8 cellular contexts compared by ENCODE assay signal in genomic region chr9:134324359-134325095, GRCh38. TPM values are rescaled to one million over a fixed set of nuclear protein-coding genes. Genes with fewer than 3 reads are reported as not detected.
A peak's percentile ranks its signal among the peaks of the same experiment; 100 is the strongest.
DNase-seq lines count a peak whose midpoint lies in the region; ATAC-seq, FAIRE-seq and TF ChIP-seq lines count a peak whose summit lies in the region.

No MANE protein-coding gene starts in this region.

- H3K9me2 ChIP-seq in Karpas-422 (replicated peaks; ENCODE audit: insufficient read depth, low read length), result no peaks in the 10 kb centered on the region

- H3K4me3 ChIP-seq in WERI-Rb-1 (ENCODE audit: low read depth, low read length), result no peak overlapping the region
- H3K4me3 ChIP-seq in sigmoid colon, result peak overlapping the region in 3 of 4 donors; percentile 65 to 82 (median 78)
- no peak overlapping the region for H3K4me3 ChIP-seq in Karpas-422 (ENCODE audit: low read length)

- no peak for TF ChIP-seq CTCF in WERI-Rb-1 (IDR thresholded peaks at IDR 0.05; ENCODE audit: low read depth, low read length)
- TF ChIP-seq CTCF in glutamatergic neuron (IDR thresholded peaks at IDR 0.05; ENCODE audit: partially characterized antibody, unreplicated experiment), result no peak
- no peak for TF ChIP-seq CTCF in sigmoid colon (IDR thresholded peaks at IDR 0.05)

- no peak overlapping the region for H3K9ac ChIP-seq in Karpas-422 (ENCODE audit: low read length)

- peak; percentile 87 for DNase-seq in H54 (ENCODE audit: insufficient read length, low spot score)
- DNase-seq in WERI-Rb-1, result no peak
- DNase-seq in glutamatergic neuron, result peak; percentile 14
- peak; percentile 72 for DNase-seq in sigmoid colon
- no peak for DNase-seq in Karpas-422
- no peak for DNase-seq in NCI-H2081 treated with DMSO at 0.1 percent for 48 hours (lab: John Stamatoyannopoulos, UW)

- FAIRE-seq in H54 (lab: Jason Lieb, UNC), result no peak

- H3K4me2 ChIP-seq in Karpas-422 (ENCODE audit: low read depth, low read length, poor library complexity, severe bottlenecking), result no peak overlapping the region

- H3K4me1 ChIP-seq in sigmoid colon (peaks cover 0 to 48% (median 45%) of the 10 kb centered on the region in 4 donors), Karpas-422 (ENCODE audit: low read length) (no peaks in the 10 kb centered on the region)

- H3K9me3 ChIP-seq in WERI-Rb-1 (ENCODE audit: severe bottlenecking) (no peaks in the 10 kb centered on the region), sigmoid colon (no peaks in the 10 kb centered on the region), Karpas-422 (ENCODE audit: low read length) (no peaks in the 10 kb centered on the region)

- peak overlapping the region; percentile 34 for H3K4me3 Mint-ChIP-seq in glutamatergic neuron (ENCODE audit: unreplicated experiment)

- H3K4me1 Mint-ChIP-seq in glutamatergic neuron (ENCODE audit: low read depth, unreplicated experiment), result peaks cover 28% of the 10 kb centered on the region

- WGBS in sigmoid colon, 2 donors, result 74 to 82% methylated on average over 17 of the region's 17 CpGs

- H3K27ac ChIP-seq in WERI-Rb-1 (peak overlapping the region; percentile 24), sigmoid colon (peak overlapping the region; percentile 96 to 100 (median 97)), Karpas-422 (ENCODE audit: low read length) (no peak overlapping the region)

- ATAC-seq in GM19023 (IDR thresholded peaks at IDR 0.05; ENCODE audit: unreplicated experiment) (no peak), GM19463 (IDR thresholded peaks at IDR 0.05; ENCODE audit: unreplicated experiment) (no peak)

- no peaks in the 10 kb centered on the region for H3K36me3 Mint-ChIP-seq in glutamatergic neuron (ENCODE audit: unreplicated experiment)

- intact Hi-C loops in sigmoid colon (cut with DNase I), result loop anchor here (2.0 to 10.0 kb wide), 4 partner anchors 42 to 410 kb away; no protein-coding TSS in a partner anchor

- no peaks in the 10 kb centered on the region for H4K20me1 ChIP-seq in Karpas-422 (ENCODE audit: insufficient read depth, low read depth, low read length)

- peak overlapping the region; percentile 55 for H3K27ac Mint-ChIP-seq in glutamatergic neuron (ENCODE audit: unreplicated experiment)

- no peak overlapping the region for H2AFZ ChIP-seq in Karpas-422 (ENCODE audit: low read length)

- H3K79me2 ChIP-seq in Karpas-422 (ENCODE audit: low read length), result no peaks in the 10 kb centered on the region

- no peak for TF ChIP-seq EP300 in sigmoid colon (IDR thresholded peaks at IDR 0.05)

- TF ChIP-seq POLR2A in H54 (IDR thresholded peaks at IDR 0.05; ENCODE audit: low read depth, low read length) (no peak), sigmoid colon (IDR thresholded peaks at IDR 0.05) (no peak)

- no peaks in the 10 kb centered on the region for H3K27me3 ChIP-seq in WERI-Rb-1 (ENCODE audit: insufficient read depth, low read depth, severe bottlenecking)
- H3K27me3 ChIP-seq in sigmoid colon, result no peaks in the 10 kb centered on the region
- H3K27me3 ChIP-seq in Karpas-422 (ENCODE audit: low read length), result no peaks in the 10 kb centered on the region

- H3K36me3 ChIP-seq in WERI-Rb-1 (no peaks in the 10 kb centered on the region; the same call in 1 of the 2 replicates), sigmoid colon (no peaks in the 10 kb centered on the region), Karpas-422 (ENCODE audit: insufficient read depth, low read length) (no peaks in the 10 kb centered on the region)

- H3K27me3 Mint-ChIP-seq in glutamatergic neuron (ENCODE audit: unreplicated experiment), result no peaks in the 10 kb centered on the region

- peaks cover 6% of the 10 kb centered on the region for H3K9me3 Mint-ChIP-seq in glutamatergic neuron (ENCODE audit: unreplicated experiment)

RNA-seq across cellular contexts. Expression of gene RXRA, which starts 1.7 kb away (rescaled TPM):
- total RNA-seq in glutamatergic neuron (ENCODE audit: unreplicated experiment) (20.5 TPM), sigmoid colon (10 to 100 TPM; 26.7 to 49.0 (median 31.4) TPM)
- 10 to 100 TPM; 27.6 to 50.8 (median 38.4) TPM for polyA plus RNA-seq in sigmoid colon
- total RNA-seq in Karpas-422 (2014; rRNA removed; shearing (Covaris generic); ENCODE audit: low replicate concordance), result not detected in 2 replicates

Comparison
In these comparisons a context has a peak if more than half of its experiments do, and no peak if none do; other contexts are left out.
1. DNase-seq: peak in H54 (single experiment), glutamatergic neuron (single experiment) and sigmoid colon (single experiment); none in WERI-Rb-1 (single experiment), Karpas-422 (single experiment) and NCI-H2081 treated with DMSO at 0.1 percent for 48 hours (single experiment).
2. H3K4me3 ChIP-seq: peak in sigmoid colon (3 of 4); none in WERI-Rb-1 (single experiment) and Karpas-422 (single experiment).
3. RNA of gene RXRA, which starts 1.7 kb away (total RNA-seq): 26.7 to 49.0 TPM in sigmoid colon and 20.5 TPM in glutamatergic neuron (single experiment); not detected in Karpas-422; every median in the first group is over 10 times any median in the second.